Comparison of ENCODE assay signal across 8 cellular contexts in genomic region chr11:118152552-118153471, GRCh38. TPM values are rescaled to one million over a fixed set of nuclear protein-coding genes. Genes with fewer than 3 reads are reported as not detected.
A peak's percentile ranks its signal among the peaks of the same experiment; 100 is the strongest.
DNase-seq lines count a peak whose midpoint lies in the region; ATAC-seq and TF ChIP-seq lines count a peak whose summit lies in the region.

A gene with protein sequence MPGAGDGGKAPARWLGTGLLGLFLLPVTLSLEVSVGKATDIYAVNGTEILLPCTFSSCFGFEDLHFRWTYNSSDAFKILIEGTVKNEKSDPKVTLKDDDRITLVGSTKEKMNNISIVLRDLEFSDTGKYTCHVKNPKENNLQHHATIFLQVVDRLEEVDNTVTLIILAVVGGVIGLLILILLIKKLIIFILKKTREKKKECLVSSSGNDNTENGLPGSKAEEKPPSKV (minus strand): TSS chr11:118152823. CDS start chr11:118152673, 150 bp downstream.

- no peak within 1 kb of the TSS for H3K4me3 ChIP-seq in CD8-positive, alpha-beta memory T cell (ENCODE audit: low read length)
- H3K4me3 ChIP-seq in WERI-Rb-1 (ENCODE audit: low read depth, low read length), result peak within 1 kb of the TSS; percentile 49
- peak within 1 kb of the TSS; percentile 53 for H3K4me3 ChIP-seq in mesodermal cell (ENCODE audit: extremely low read depth, insufficient read depth, low read length, poor library complexity, severe bottlenecking)
- H3K4me3 ChIP-seq in transverse colon, result peak within 1 kb of the TSS; percentile 23 to 53 (median 37)

- H3K27ac ChIP-seq in CD8-positive, alpha-beta memory T cell (ENCODE audit: low read depth, low read length), result no peak within 1 kb of the TSS
- H3K27ac ChIP-seq in WERI-Rb-1 (peak within 1 kb of the TSS; percentile 45), mesodermal cell (ENCODE audit: low read depth, low read length, severe bottlenecking) (no peak within 1 kb of the TSS), transverse colon (no peak within 1 kb of the TSS)

- H3K36me3 Mint-ChIP-seq in CD8-positive, alpha-beta memory T cell, result no peaks in the 10 kb centered on the region

- no peaks in the 10 kb centered on the region for H3K9me3 Mint-ChIP-seq in CD8-positive, alpha-beta memory T cell

- WGBS in mesodermal cell (ENCODE audit: insufficient coverage in 2 of 2), 2 experiments, result 0% methylated on average over 57 to 79 of the region's 88 CpGs
- WGBS in transverse colon (ENCODE audit: low coverage in 1 of 2), 2 donors, result 4% methylated on average over 61 of the region's 88 CpGs; no CpG with 5 or more reads in 1 of the 2 donors

- intact Hi-C loops in transverse colon (cut with DNase I; ENCODE audit: low total_unique reads), result no loop called here

- in situ Hi-C loops in transverse colon (cut with MboI; ENCODE audit: low pct_ligation_motif_present in 1 of 4, low pct_unique_long_range_greater_than_20kb in 1 of 4, low sequenced_read_pairs in 3 of 4), result no loop called here

- TF ChIP-seq RAD21 in Ishikawa (IDR thresholded peaks at IDR 0.05; ENCODE audit: low read depth), result no peak

- peak within 1 kb of the TSS in 1 of 8 donors; percentile 43 for H3K27ac Mint-ChIP-seq in CD8-positive, alpha-beta memory T cell

- H3K4me3 Mint-ChIP-seq in CD8-positive, alpha-beta memory T cell, result peak within 1 kb of the TSS in 6 of 7 donors; percentile 57 to 80 (median 64)

- no peak for TF ChIP-seq CTCF in WERI-Rb-1 (IDR thresholded peaks at IDR 0.05; ENCODE audit: low read depth, low read length)
- no peak for TF ChIP-seq CTCF in transverse colon (IDR thresholded peaks at IDR 0.05)

- no peak for TF ChIP-seq POLR2A in transverse colon (IDR thresholded peaks at IDR 0.05)

- H3K4me1 ChIP-seq in CD8-positive, alpha-beta memory T cell (ENCODE audit: insufficient read depth, low read length), result peaks cover 7% of the 10 kb centered on the region
- peaks cover 3% of the 10 kb centered on the region for H3K4me1 ChIP-seq in mesodermal cell (ENCODE audit: control insufficient read depth, insufficient read depth, low read length, poor library complexity, severe bottlenecking)
- peaks cover 0 to 32% (median 17%) of the 10 kb centered on the region in 4 donors for H3K4me1 ChIP-seq in transverse colon

- no peaks in the 10 kb centered on the region for H3K9me3 ChIP-seq in CD8-positive, alpha-beta memory T cell (ENCODE audit: low read length)
- H3K9me3 ChIP-seq in WERI-Rb-1 (ENCODE audit: severe bottlenecking) (no peaks in the 10 kb centered on the region), mesodermal cell (ENCODE audit: control insufficient read depth, low read length) (no peaks in the 10 kb centered on the region), transverse colon (no peaks in the 10 kb centered on the region)

- CTCF ChIA-PET in CD8-positive, alpha-beta memory T cell (lab: Charles Lee), result interaction anchor here (1.6 kb wide), 1 partner anchor 19 kb away, joined by 8 read pairs; no protein-coding TSS in a partner anchor

- H3K4me1 Mint-ChIP-seq in CD8-positive, alpha-beta memory T cell, result peaks cover 11 to 26% (median 15%) of the 10 kb centered on the region in 3 donors

- POLR2A ChIA-PET in CD8-positive, alpha-beta memory T cell (lab: Charles Lee), result no interaction called here

- TF ChIP-seq EP300 in Ishikawa (IDR thresholded peaks at IDR 0.05; ENCODE audit: borderline replicate concordance), result no peak
- no peak for TF ChIP-seq EP300 in transverse colon (IDR thresholded peaks at IDR 0.05; ENCODE audit: low read depth)

- ATAC-seq in esophagus mucosa, result peak; percentile 58
- no peak for ATAC-seq in HG03565 (IDR thresholded peaks at IDR 0.05; ENCODE audit: unreplicated experiment)

- peaks cover 54% of the 10 kb centered on the region for H3K27me3 ChIP-seq in CD8-positive, alpha-beta memory T cell (ENCODE audit: insufficient read depth, low read length, poor library complexity, severe bottlenecking)
- H3K27me3 ChIP-seq in WERI-Rb-1 (ENCODE audit: insufficient read depth, low read depth, severe bottlenecking) (no peaks in the 10 kb centered on the region), transverse colon (peaks cover 78% of the 10 kb centered on the region)

- H3K36me3 ChIP-seq in CD8-positive, alpha-beta memory T cell (ENCODE audit: insufficient read depth, low read length), result no peaks in the 10 kb centered on the region
- H3K36me3 ChIP-seq in WERI-Rb-1 (no peaks in the 10 kb centered on the region), mesodermal cell (ENCODE audit: control insufficient read depth, insufficient read depth, low read length) (no peaks in the 10 kb centered on the region), transverse colon (no peaks in the 10 kb centered on the region)

- H3K27me3 Mint-ChIP-seq in CD8-positive, alpha-beta memory T cell, result peaks cover 48 to 55% of the 10 kb centered on the region in 2 donors

- DNase-seq in CD8-positive, alpha-beta memory T cell, result peak in 1 of 5 donors; percentile 5
- DNase-seq in WERI-Rb-1 (peak; percentile 82), transverse colon (peak; percentile 53), activated gamma-delta T cell treated with Interleukin-2 at 50 U/mL for 16 hours (no peak)

TF ChIP-seq in Ishikawa, 13 proteins besides CTCF, POLR2A, EP300 and RAD21:
- TF ChIP-seq NFIC (IDR thresholded peaks at IDR 0.05), result 0 out of 2 replicates have a peak, but pooled peaks have one; percentile 31
- no peak for TF ChIP-seq YY1 (IDR thresholded peaks at IDR 0.05; ENCODE audit: low read depth)
- TF ChIP-seq CREB1 (IDR thresholded peaks at IDR 0.05; ENCODE audit: low read depth), result no peak
- TF ChIP-seq, protein P1, sequence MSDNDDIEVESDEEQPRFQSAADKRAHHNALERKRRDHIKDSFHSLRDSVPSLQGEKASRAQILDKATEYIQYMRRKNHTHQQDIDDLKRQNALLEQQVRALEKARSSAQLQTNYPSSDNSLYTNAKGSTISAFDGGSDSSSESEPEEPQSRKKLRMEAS (IDR thresholded peaks at IDR 0.05), result no peak
- no peak for TF ChIP-seq TEAD4 (IDR thresholded peaks at IDR 0.05)
TF ChIP-seq in Ishikawa: peak in this region for 1.

RNA-seq across cellular contexts. Expression of the gene that starts here (rescaled TPM):
- under 1 TPM; 0.26 to 0.33 TPM for total RNA-seq in CD8-positive, alpha-beta memory T cell
- not detected for polyA plus RNA-seq in CD8-positive, alpha-beta memory T cell
- total RNA-seq in esophagus mucosa (2.5 TPM), transverse colon (1 to 10 TPM in 1 of 4 donors, under 1 TPM in 2, not detected in 1; 0.41 to 1.1 (median 0.75) TPM)
- 0.70 TPM for polyA plus RNA-seq in mesodermal cell (2013, experiment 1 of 2)
- polyA plus RNA-seq in mesodermal cell (2013, experiment 2 of 2), result 0.86 TPM
